In the genomic region with DNA sequence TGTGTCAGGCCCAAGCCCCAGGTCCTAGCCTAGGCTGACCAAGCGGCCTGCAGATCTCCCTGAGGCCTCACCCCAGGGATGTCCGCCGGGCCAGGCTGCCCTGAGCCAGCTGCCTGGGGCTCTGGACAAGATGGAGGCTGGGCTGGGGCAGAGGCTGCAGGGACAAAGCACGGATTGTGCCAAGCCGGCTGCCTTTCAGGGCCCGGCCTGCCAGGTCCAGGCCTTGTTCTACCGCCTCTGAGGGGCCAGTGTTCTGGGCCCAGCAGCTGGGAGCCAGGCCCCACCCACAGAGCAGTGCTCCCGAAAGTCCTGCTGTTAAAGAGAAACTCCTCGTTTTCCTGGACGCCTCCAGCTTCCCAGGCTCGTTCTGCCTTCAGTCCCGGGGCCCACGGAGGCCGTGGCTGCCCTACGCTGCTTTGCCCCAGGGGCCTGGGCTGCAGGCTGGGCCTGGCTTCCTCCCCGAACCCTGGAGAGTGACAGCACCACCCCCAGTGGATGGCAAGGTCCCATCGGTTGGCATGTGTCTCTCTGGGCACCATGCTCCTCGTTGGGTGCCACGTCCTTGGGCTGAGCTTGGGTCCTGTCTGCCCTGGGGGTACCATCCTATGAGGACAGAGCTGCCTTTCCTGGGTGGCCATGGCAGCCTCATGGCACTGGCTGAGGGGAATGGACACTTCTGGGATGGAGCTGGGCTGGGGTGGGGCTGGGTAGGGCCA, we compare ENCODE assay signal across 31 cellular contexts. TPM values are rescaled to one million over a fixed set of nuclear protein-coding genes. Genes with fewer than 3 reads are reported as not detected.
DNase-seq lines count a peak whose midpoint lies in the region; ATAC-seq and TF ChIP-seq lines count a peak whose summit lies in the region.
"Had no signal": no experiment of that assay in that cellular context is flagged by ENCODE, and none has a peak within 500 bp of the region (broad histone marks: within the 10 kb centered on the region; RNA-seq: fewer than 3 reads in every experiment).

No MANE protein-coding gene starts in this region.

- H3K4me3 ChIP-seq in psoas muscle (no peak overlapping the region), thyroid gland (replicated peaks in 1 of 3) (no peak overlapping the region), Caco-2 (ENCODE audit: low read depth, low read length) (no peak overlapping the region)
- H3K4me3 ChIP-seq: neural progenitor cell had no signal

- H3K4me1 ChIP-seq in psoas muscle = no peaks in the 10 kb centered on the region
- no peaks in the 10 kb centered on the region for H3K4me1 ChIP-seq in thyroid gland
- no peaks in the 10 kb centered on the region for H3K4me1 ChIP-seq in Caco-2
- H3K4me1 ChIP-seq: neural progenitor cell had no signal

- H3K4me3 Mint-ChIP-seq in CD14-positive monocyte (no peak overlapping the region), Caco-2 (ENCODE audit: unreplicated experiment) (no peak overlapping the region)
- H3K4me3 Mint-ChIP-seq in effector memory CD8-positive, alpha-beta T cell = no peak overlapping the region
- H3K4me3 Mint-ChIP-seq: activated CD4-positive, alpha-beta memory T cell treated with anti-CD3 and anti-CD28 coated beads, Interleukin-2, amount 10 ng/mL, durations not matched to agents 7 days and 5 days; dendritic cell treated with granulocyte-macrophage colony-stimulating factor and Interleukin-4, amounts not matched to agents 40 ng/mL and 50 ng/mL, for 4 days; neural progenitor cell; stimulated activated naive CD8-positive, alpha-beta T cell treated with anti-CD3 and anti-CD28 coated beads, Interleukin-15, Interleukin-2, amounts not matched to agents 100 ng/mL and 50 ng/mL, for 24 hours; T-helper 17 cell had no signal

- no peaks in the 10 kb centered on the region for H3K9me3 ChIP-seq in psoas muscle
- no peaks in the 10 kb centered on the region for H3K9me3 ChIP-seq in thyroid gland
- no peaks in the 10 kb centered on the region for H3K9me3 ChIP-seq in Caco-2
- H3K9me3 ChIP-seq: SK-N-SH had no signal

- POLR2A ChIA-PET in Caco-2 (lab: Charles Lee) = no interaction called here

- no peaks in the 10 kb centered on the region for H3K4me1 Mint-ChIP-seq in CD14-positive monocyte
- peaks cover 0 to 2% of the 10 kb centered on the region in 2 donors for H3K4me1 Mint-ChIP-seq in effector memory CD8-positive, alpha-beta T cell (ENCODE audit: low read depth in 2 of 2)
- H3K4me1 Mint-ChIP-seq in Caco-2 (ENCODE audit: low read depth, unreplicated experiment) = no peaks in the 10 kb centered on the region
- H3K4me1 Mint-ChIP-seq: activated CD4-positive, alpha-beta memory T cell treated with anti-CD3 and anti-CD28 coated beads, Interleukin-2, amount 10 ng/mL, durations not matched to agents 7 days and 5 days had no signal

- peak; percentile 33 for DNase-seq in CD14-positive monocyte (ENCODE audit: low spot score)
- DNase-seq in cerebellar cortex (ENCODE audit: low spot score) = peak; percentile 26
- DNase-seq in inferior parietal cortex (ENCODE audit: extremely low spot score) = peak; percentile 85
- DNase-seq in psoas muscle = peak; percentile 4 to 38
- no peak for DNase-seq in thyroid gland
- no peak for DNase-seq in central memory CD4-positive, alpha-beta T cell
- DNase-seq in effector memory CD8-positive, alpha-beta T cell = no peak
- no peak for DNase-seq in Caco-2
- DNase-seq: ACHN; activated CD4-positive, alpha-beta memory T cell treated with anti-CD3 and anti-CD28 coated beads, Interleukin-2, amount 10 ng/mL, durations not matched to agents 7 days and 5 days; activated CD4-positive, CD25-positive, alpha-beta regulatory T cell treated with anti-CD3 and anti-CD28 coated beads, Interleukin-2, amount 50 U/mL, for 72 hours; activated CD8-positive, alpha-beta memory T cell treated with anti-CD3 and anti-CD28 coated beads, Interleukin-2, amount 50 U/mL, for 48 hours; activated naive CD4-positive, alpha-beta T cell treated with anti-CD3 and anti-CD28 coated beads, Interleukin-2, amount 50 U/mL, for 16 hours; amniotic stem cell; COR-L47; GDM1; mammary epithelial cell; MM.1S; NCI-H1417; NCI-H2081 treated with DMSO at 0.1 percent for 48 hours; NCI-H82; SK-N-SH; small intestine; T-helper 17 cell; trophoblast cell had no signal

- TF ChIP-seq CTCF in CD14-positive monocyte (IDR thresholded peaks at IDR 0.05) = no peak
- no peak for TF ChIP-seq CTCF in psoas muscle (IDR thresholded peaks at IDR 0.05)
- no peak for TF ChIP-seq CTCF in thyroid gland (IDR thresholded peaks at IDR 0.05)
- no peak for TF ChIP-seq CTCF in Caco-2 (IDR thresholded peaks at IDR 0.05; ENCODE audit: insufficient read depth in 1 of 2, low read depth in 1 of 2, low read length in 1 of 2, severe bottlenecking in 1 of 2, unreplicated experiment in 1 of 2)

- TF ChIP-seq POLR2A in thyroid gland (IDR thresholded peaks at IDR 0.05) = no peak

- no peaks in the 10 kb centered on the region for H3K36me3 Mint-ChIP-seq in CD14-positive monocyte
- H3K36me3 Mint-ChIP-seq in effector memory CD8-positive, alpha-beta T cell (ENCODE audit: insufficient read depth) = no peaks in the 10 kb centered on the region
- H3K36me3 Mint-ChIP-seq in Caco-2 (ENCODE audit: insufficient read depth, unreplicated experiment) = peaks cover 5% of the 10 kb centered on the region

- H3K27me3 ChIP-seq in psoas muscle (ENCODE audit: insufficient read depth in 3 of 3, low read length in 2 of 3) (peaks cover 0 to 46% (median 13%) of the 10 kb centered on the region in 3 donors), thyroid gland (no peaks in the 10 kb centered on the region), Caco-2 (replicated peaks; ENCODE audit: control insufficient read depth, insufficient read depth, low read length) (no peaks in the 10 kb centered on the region)
- H3K27me3 ChIP-seq: neural progenitor cell had no signal

- H3K27ac Mint-ChIP-seq in CD14-positive monocyte = no peak overlapping the region
- no peak overlapping the region for H3K27ac Mint-ChIP-seq in effector memory CD8-positive, alpha-beta T cell
- no peak overlapping the region for H3K27ac Mint-ChIP-seq in Caco-2 (ENCODE audit: unreplicated experiment)
- H3K27ac Mint-ChIP-seq: activated CD4-positive, alpha-beta memory T cell treated with anti-CD3 and anti-CD28 coated beads, Interleukin-2, amount 10 ng/mL, durations not matched to agents 7 days and 5 days; dendritic cell treated with granulocyte-macrophage colony-stimulating factor and Interleukin-4, amounts not matched to agents 40 ng/mL and 50 ng/mL, for 4 days; neural progenitor cell; stimulated activated naive CD8-positive, alpha-beta T cell treated with anti-CD3 and anti-CD28 coated beads, Interleukin-15, Interleukin-2, amounts not matched to agents 100 ng/mL and 50 ng/mL, for 24 hours; T-helper 17 cell had no signal

- CTCF ChIA-PET in Caco-2 (lab: Charles Lee) = no interaction called here

- no peak overlapping the region for H3K27ac ChIP-seq in psoas muscle
- H3K27ac ChIP-seq in thyroid gland = no peak overlapping the region
- H3K27ac ChIP-seq: KMS-11, neural progenitor cell, RWPE1 had no signal

- intact Hi-C loops in CD14-positive monocyte (cut with micrococcal nuclease) = no loop called here
- intact Hi-C loops in psoas muscle (cut with DNase I) = no loop called here
- intact Hi-C loops in thyroid gland (cut with DNase I) = no loop called here
- intact Hi-C loops in Caco-2 (cut with micrococcal nuclease; ENCODE audit: unreplicated experiment) = no loop called here

- no peaks in the 10 kb centered on the region for H3K36me3 ChIP-seq in psoas muscle (ENCODE audit: insufficient read depth in 1 of 2, low read depth in 1 of 2)
- no peaks in the 10 kb centered on the region for H3K36me3 ChIP-seq in thyroid gland
- no peaks in the 10 kb centered on the region for H3K36me3 ChIP-seq in Caco-2 (ENCODE audit: control insufficient read depth, insufficient read depth, low read length)
- H3K36me3 ChIP-seq: neural progenitor cell had no signal

- no peak for ATAC-seq in psoas muscle
- no peak for ATAC-seq in effector memory CD8-positive, alpha-beta T cell (replicated peaks)
- ATAC-seq: HCT116, T-helper 17 cell had no signal

- BruUV-seq in Caco-2 (replicated peaks; lab: Mats Ljungman, UMichigan) = no TSS peak

- 45 to 51% (median 48%) methylated on average over 17 to 19 of the region's 19 CpGs for WGBS in psoas muscle, 3 donors
- 56 to 100% methylated on average over 1 to 5 of the region's 19 CpGs for WGBS in thyroid gland, 2 donors

- H3K27me3 Mint-ChIP-seq in CD14-positive monocyte (ENCODE audit: low read depth in 3 of 3) (peaks cover 4 to 25% (median 18%) of the 10 kb centered on the region in 3 donors), Caco-2 (ENCODE audit: insufficient read depth, unreplicated experiment) (no peaks in the 10 kb centered on the region)
- H3K27me3 Mint-ChIP-seq in effector memory CD8-positive, alpha-beta T cell = peaks cover 20 to 33% of the 10 kb centered on the region in 2 donors

- peaks cover 0 to 1% (median 0%) of the 10 kb centered on the region in 7 donors for H3K9me3 Mint-ChIP-seq in CD14-positive monocyte
- no peaks in the 10 kb centered on the region for H3K9me3 Mint-ChIP-seq in effector memory CD8-positive, alpha-beta T cell
- H3K9me3 Mint-ChIP-seq in Caco-2 (ENCODE audit: unreplicated experiment) = no peaks in the 10 kb centered on the region
- H3K9me3 Mint-ChIP-seq: activated CD4-positive, alpha-beta memory T cell treated with anti-CD3 and anti-CD28 coated beads, Interleukin-2, amount 10 ng/mL, durations not matched to agents 7 days and 5 days; dendritic cell treated with granulocyte-macrophage colony-stimulating factor and Interleukin-4, amounts not matched to agents 40 ng/mL and 50 ng/mL, for 4 days; stimulated activated naive CD8-positive, alpha-beta T cell treated with anti-CD3 and anti-CD28 coated beads, Interleukin-15, Interleukin-2, amounts not matched to agents 100 ng/mL and 50 ng/mL, for 24 hours had no signal

RNA-seq across cellular contexts. Expression of a gene that starts 7.6 kb away (rescaled TPM):
- polyA plus RNA-seq in CD14-positive monocyte = not detected
- under 1 TPM; 0.19 to 0.47 (median 0.29) TPM for total RNA-seq in psoas muscle
- polyA plus RNA-seq in psoas muscle = under 1 TPM; 0.26 to 0.78 (median 0.44) TPM
- total RNA-seq in thyroid gland = 1 to 10 TPM in 2 of 4 donors, under 1 TPM in 2; 0.34 to 2.2 (median 0.81) TPM
- total RNA-seq in Caco-2 (2022) = 32.8 and 35.9 TPM in 2 replicates

Comparison
In these comparisons a context has a peak if more than half of its experiments do, and no peak if none do; other contexts are left out.
1. DNase-seq: peak in CD14-positive monocyte (single experiment), cerebellar cortex (single experiment), inferior parietal cortex (single experiment) and psoas muscle (2 of 2); none in thyroid gland (0 of 2), central memory CD4-positive, alpha-beta T cell (single experiment), effector memory CD8-positive, alpha-beta T cell (0 of 3) and Caco-2 (0 of 2).
2. RNA of a gene that starts 7.6 kb away (total RNA-seq): 32.8 to 35.9 TPM in Caco-2; 0.34 to 2.2 TPM in thyroid gland and 0.19 to 0.47 TPM in psoas muscle; every median in the first group is over 10 times any median in the second.